Comparison of ENCODE assay signal across 13 cellular contexts in genomic region chr10:90859321-90859751, GRCh38. TPM values are rescaled to one million over a fixed set of nuclear protein-coding genes. Genes with fewer than 3 reads are reported as not detected.
DNase-seq lines count a peak whose midpoint lies in the region; ATAC-seq, FAIRE-seq and TF ChIP-seq lines count a peak whose summit lies in the region.
"Had no signal": no experiment of that assay in that cellular context is flagged by ENCODE, and none has a peak within 500 bp of the region (broad histone marks: within the 10 kb centered on the region; RNA-seq: fewer than 3 reads in every experiment).

No MANE protein-coding gene starts in this region.

- peak overlapping the region; percentile 90 for H3K4me3 Mint-ChIP-seq in neural progenitor cell
- H3K4me3 Mint-ChIP-seq: activated T-cell treated with anti-CD3 and anti-CD28 coated beads, Interleukin-2, amount 50 U/mL, for 4 hours; dendritic cell treated with granulocyte-macrophage colony-stimulating factor and Interleukin-4, amounts not matched to agents 40 ng/mL and 50 ng/mL, for 4 days; stimulated activated naive B cell treated with anti-CD40 and anti-IgM and Interleukin-4, amounts not matched to agents 10 μg/mL and 1 μg/mL and 100 μg/mL, for 72 hours had no signal

- H3K79me2 ChIP-seq in PC-3 (ENCODE audit: low read length) (no peaks in the 10 kb centered on the region), neural progenitor cell (ENCODE audit: low read depth) (no peaks in the 10 kb centered on the region)

- H3K9me3 ChIP-seq in PC-3 (ENCODE audit: low read length), result no peaks in the 10 kb centered on the region
- no peaks in the 10 kb centered on the region for H3K9me3 ChIP-seq in neural progenitor cell (ENCODE audit: low read depth)
- H3K9me3 ChIP-seq in ascending aorta, result no peaks in the 10 kb centered on the region

- peaks cover 23% of the 10 kb centered on the region for H3K27me3 Mint-ChIP-seq in neural progenitor cell (ENCODE audit: insufficient read depth, low read depth)

- H3K36me3 ChIP-seq in PC-3 (ENCODE audit: low read depth, low read length) (no peaks in the 10 kb centered on the region), neural progenitor cell (no peaks in the 10 kb centered on the region), ascending aorta (no peaks in the 10 kb centered on the region)

- no TSS peak for BruUV-seq in PC-3 (replicated peaks; lab: Mats Ljungman, UMichigan)

- DNase-seq in H54 (ENCODE audit: insufficient read length, low spot score), result peak; percentile 35
- peak; percentile 76 for DNase-seq in PC-3
- peak; percentile 76 for DNase-seq in choroid plexus epithelial cell (ENCODE audit: low read depth)
- no peak for DNase-seq in neural progenitor cell (ENCODE audit: low spot score)
- no peak for DNase-seq in cerebellar nuclear complex (lab: John Stamatoyannopoulos, UW)
- no peak for DNase-seq in ascending aorta (ENCODE audit: low spot score in 2 of 2)
- DNase-seq: activated T-cell treated with anti-CD3 and anti-CD28 coated beads, Interleukin-2, amount 50 U/mL, for 4 hours; DMS 273 treated with DMSO at 0.1 percent for 48 hours; stimulated activated naive B cell treated with anti-CD40 and anti-IgM and Interleukin-4, amounts not matched to agents 10 μg/mL and 1 μg/mL and 100 μg/mL, for 72 hours had no signal

- H3K4me1 Mint-ChIP-seq in neural progenitor cell, result peaks cover 7% of the 10 kb centered on the region

- no peaks in the 10 kb centered on the region for H4K20me1 ChIP-seq in PC-3 (ENCODE audit: low read length)
- no peaks in the 10 kb centered on the region for H4K20me1 ChIP-seq in neural progenitor cell (ENCODE audit: low read depth)

- TF ChIP-seq CTCF in PC-3 (conservative IDR thresholded peaks at IDR 0.05; ENCODE audit: low read depth, low read length) (no peak), choroid plexus epithelial cell (conservative IDR thresholded peaks at IDR 0.05; ENCODE audit: low read depth, low read length) (no peak), neural progenitor cell (IDR thresholded peaks at IDR 0.05) (no peak), ascending aorta (IDR thresholded peaks at IDR 0.05) (no peak)

- H3K27me3 ChIP-seq in PC-3 (ENCODE audit: low read length) (no peaks in the 10 kb centered on the region), neural progenitor cell (peaks cover 57% of the 10 kb centered on the region), ascending aorta (no peaks in the 10 kb centered on the region)

- H2AFZ ChIP-seq in PC-3 (ENCODE audit: low read length), result peak overlapping the region; percentile 49; the same call in 1 of the 2 replicates
- H2AFZ ChIP-seq in neural progenitor cell (replicated peaks), result no peak overlapping the region

- peak overlapping the region; percentile 71 for H3K27ac ChIP-seq in PC-3 (ENCODE audit: low read length)
- H3K27ac ChIP-seq in neural progenitor cell, result no peak overlapping the region
- H3K27ac ChIP-seq in ascending aorta, result no peak overlapping the region

- H3K4me1 ChIP-seq in PC-3 (ENCODE audit: insufficient read depth, low read length), result peaks cover 25% of the 10 kb centered on the region
- no peaks in the 10 kb centered on the region for H3K4me1 ChIP-seq in neural progenitor cell
- peaks cover 0 to 5% of the 10 kb centered on the region in 2 donors for H3K4me1 ChIP-seq in ascending aorta

- H3F3A ChIP-seq in PC-3 (ENCODE audit: low read length, unreplicated experiment), result no peaks in the 10 kb centered on the region
- peaks cover 11% of the 10 kb centered on the region for H3F3A ChIP-seq in neural progenitor cell (ENCODE audit: low read depth)

- H3K27ac Mint-ChIP-seq in neural progenitor cell, result no peak overlapping the region
- H3K27ac Mint-ChIP-seq: dendritic cell treated with granulocyte-macrophage colony-stimulating factor and Interleukin-4, amounts not matched to agents 40 ng/mL and 50 ng/mL, for 4 days; IgD-negative memory B cell; stimulated activated naive B cell treated with anti-CD40 and anti-IgM and Interleukin-4, amounts not matched to agents 10 μg/mL and 1 μg/mL and 100 μg/mL, for 72 hours had no signal

- peak overlapping the region; percentile 18; the same call in 1 of the 2 replicates for H3K9ac ChIP-seq in PC-3 (ENCODE audit: low read length)
- H3K9ac ChIP-seq in neural progenitor cell, result no peak overlapping the region

- H3K4me2 ChIP-seq in PC-3 (ENCODE audit: low read length) (peak overlapping the region; percentile 79), neural progenitor cell (no peak overlapping the region)

- no peaks in the 10 kb centered on the region for H3K9me3 Mint-ChIP-seq in neural progenitor cell
- H3K9me3 Mint-ChIP-seq: activated T-cell treated with anti-CD3 and anti-CD28 coated beads, Interleukin-2, amount 50 U/mL, for 4 hours; dendritic cell treated with granulocyte-macrophage colony-stimulating factor and Interleukin-4, amounts not matched to agents 40 ng/mL and 50 ng/mL, for 4 days; IgD-negative memory B cell; stimulated activated naive B cell treated with anti-CD40 and anti-IgM and Interleukin-4, amounts not matched to agents 10 μg/mL and 1 μg/mL and 100 μg/mL, for 72 hours had no signal

- no peaks in the 10 kb centered on the region for H3K36me3 Mint-ChIP-seq in neural progenitor cell
- H3K36me3 Mint-ChIP-seq: IgD-negative memory B cell had no signal

- POLR2A ChIA-PET in PC-3 (lab: Charles Lee; ENCODE audit: unreplicated experiment), result no interaction called here

- H3K4me3 ChIP-seq in PC-3 (ENCODE audit: low read length) (peak overlapping the region; percentile 75), choroid plexus epithelial cell (ENCODE audit: low read depth, low read length) (no peak overlapping the region), neural progenitor cell (no peak overlapping the region), ascending aorta (no peak overlapping the region)

- TF ChIP-seq POLR2A in H54 (IDR thresholded peaks at IDR 0.05; ENCODE audit: low read depth, low read length), result no peak

- CTCF ChIA-PET in PC-3 (lab: Charles Lee), result no interaction called here

- FAIRE-seq in H54 (lab: Jason Lieb, UNC), result peak; percentile 70

- no peaks in the 10 kb centered on the region for H3K9me2 ChIP-seq in PC-3 (replicated peaks; ENCODE audit: low read length)

- ATAC-seq in PC-3, result peak; percentile 78
- ATAC-seq in GM19463 (IDR thresholded peaks at IDR 0.05; ENCODE audit: unreplicated experiment), result no peak
- ATAC-seq in GM18909 (IDR thresholded peaks at IDR 0.05; ENCODE audit: poor library complexity, unreplicated experiment), result no peak
- ATAC-seq: activated T-cell treated with anti-CD3 and anti-CD28 coated beads, Interleukin-2, amount 50 U/mL, for 4 hours; stimulated activated naive B cell treated with anti-CD40 and anti-IgM and Interleukin-4, amounts not matched to agents 10 μg/mL and 1 μg/mL and 100 μg/mL, for 72 hours had no signal

- intact Hi-C loops in PC-3 (cut with micrococcal nuclease), result no loop called here
- intact Hi-C loops in ascending aorta (cut with DNase I), result loop anchor here (5.0 kb wide), 1 partner anchor 107 kb away; no protein-coding TSS in a partner anchor

RNA-seq across cellular contexts. Expression of gene HTR7, which starts 1.5 kb away (rescaled TPM):
- total RNA-seq in PC-3 (2014; rRNA removed), result 0.29 and 0.62 TPM in 2 replicates
- total RNA-seq in neural progenitor cell (ENCODE audit: low replicate concordance), result 0.19 TPM in 1 of 2 replicates, not detected in the other
- 1.8 TPM for total RNA-seq in ascending aorta
- total RNA-seq: activated T-cell treated with anti-CD3 and anti-CD28 coated beads, Interleukin-2, amount 50 U/mL, for 4 hours had no signal

RNA-seq across cellular contexts. Expression of gene RPP30, which starts 12.4 kb away (rescaled TPM):
- total RNA-seq in PC-3 (2014; rRNA removed) (44.3 and 57.8 TPM in 2 replicates), neural progenitor cell (ENCODE audit: low replicate concordance) (60.0 and 85.5 TPM in 2 replicates), ascending aorta (141 TPM)

Comparison
In these comparisons a context has a peak if more than half of its experiments do, and no peak if none do; other contexts are left out.
1. DNase-seq: peak in H54 (single experiment), PC-3 (single experiment) and choroid plexus epithelial cell (single experiment); none in neural progenitor cell (single experiment), cerebellar nuclear complex (0 of 2) and ascending aorta (0 of 2).